In genomic region chr3:195868866-195869412, GRCh38 we compare ENCODE assay signal across 26 cellular contexts. TPM values are rescaled to one million over a fixed set of nuclear protein-coding genes. Genes with fewer than 3 reads are reported as not detected.
"Had no signal": no experiment of that assay in that cellular context is flagged by ENCODE, and none has a peak within 500 bp of the region (broad histone marks: within the 10 kb centered on the region; RNA-seq: fewer than 3 reads in every experiment).

No MANE protein-coding gene starts in this region.

- H3K4me1 ChIP-seq: colonic mucosa, foreskin keratinocyte, prostate gland had no signal

- H3K9me3 ChIP-seq: colonic mucosa, prostate gland, right atrium auricular region, stomach had no signal

- ATAC-seq: foreskin keratinocyte; left lobe of liver; stimulated activated effector memory CD8-positive, alpha-beta T cell treated with anti-CD3 and anti-CD28 coated beads, Interleukin-12 subunit alpha, Interleukin-12 subunit beta, amount 100 ng/mL, for 72 hours had no signal

- H3K4me3 Mint-ChIP-seq: activated CD4-positive, alpha-beta memory T cell treated with anti-CD3 and anti-CD28 coated beads, Interleukin-2, amount 10 ng/mL, durations not matched to agents 7 days and 5 days; activated naive CD8-positive, alpha-beta T cell treated with anti-CD3 and anti-CD28 coated beads, Interleukin-2, amount 10 ng/mL, durations not matched to agents 7 days and 5 days; activated T-cell treated with anti-CD3 and anti-CD28 coated beads, Interleukin-2, amount 50 U/mL, for 24 hours; neural crest cell; stimulated activated effector memory CD8-positive, alpha-beta T cell treated with anti-CD3 and anti-CD28 coated beads, Interleukin-12 subunit alpha, Interleukin-12 subunit beta, amount 100 ng/mL, for 72 hours had no signal

- H3K27ac ChIP-seq: colonic mucosa, foreskin keratinocyte, prostate gland had no signal

- H3K36me3 ChIP-seq: colonic mucosa had no signal

- DNase-seq: activated CD4-positive, alpha-beta memory T cell treated with anti-CD3 and anti-CD28 coated beads, Interleukin-2, amount 10 ng/mL, durations not matched to agents 7 days and 5 days; activated CD4-positive, alpha-beta T cell treated with anti-CD3 and anti-CD28 coated beads for 48 hours; activated CD4-positive, CD25-positive, alpha-beta regulatory T cell; activated naive CD4-positive, alpha-beta T cell treated with Interleukin-2 at 50 U/mL for 16 hours; activated naive CD8-positive, alpha-beta T cell treated with anti-CD3 and anti-CD28 coated beads, Interleukin-2, amount 10 ng/mL, durations not matched to agents 7 days and 5 days; activated T-cell treated with anti-CD3 and anti-CD28 coated beads, Interleukin-2, amount 50 U/mL, for 24 hours; amygdala; caudate nucleus; colonic mucosa; foreskin keratinocyte; hippocampal formation; small intestine; stimulated activated CD4-positive, alpha-beta T cell treated with anti-CD3 and anti-CD28 coated beads, Interleukin-4, amount 100 ng/mL, for 1 hour; stomach; T-helper 9 cell; trophoblast cell had no signal

- H3K27me3 Mint-ChIP-seq: activated CD4-positive, alpha-beta memory T cell treated with anti-CD3 and anti-CD28 coated beads, Interleukin-2, amount 10 ng/mL, durations not matched to agents 7 days and 5 days; activated naive CD8-positive, alpha-beta T cell treated with anti-CD3 and anti-CD28 coated beads, Interleukin-2, amount 10 ng/mL, durations not matched to agents 7 days and 5 days; activated T-cell treated with anti-CD3 and anti-CD28 coated beads, Interleukin-2, amount 50 U/mL, for 24 hours had no signal

- H3K4me1 Mint-ChIP-seq: activated CD4-positive, alpha-beta memory T cell treated with anti-CD3 and anti-CD28 coated beads, Interleukin-2, amount 10 ng/mL, durations not matched to agents 7 days and 5 days; activated naive CD8-positive, alpha-beta T cell treated with anti-CD3 and anti-CD28 coated beads, Interleukin-2, amount 10 ng/mL, durations not matched to agents 7 days and 5 days; neural crest cell had no signal

- H3K27me3 ChIP-seq: colonic mucosa, foreskin keratinocyte, right atrium auricular region, stomach had no signal

- H3K9me3 Mint-ChIP-seq: activated CD4-positive, alpha-beta memory T cell treated with anti-CD3 and anti-CD28 coated beads, Interleukin-2, amount 10 ng/mL, durations not matched to agents 7 days and 5 days; activated naive CD8-positive, alpha-beta T cell treated with anti-CD3 and anti-CD28 coated beads, Interleukin-2, amount 10 ng/mL, durations not matched to agents 7 days and 5 days; activated T-cell treated with anti-CD3 and anti-CD28 coated beads, Interleukin-2, amount 50 U/mL, for 24 hours; activated T-helper 2 cell treated with anti-CD3 and anti-CD28 coated beads, Interferon-gamma antibody, Interleukin-2, Interleukin-4, amounts not matched to agents 10 μg/mL and 5 μg/mL and 100 μg/mL, durations not matched to agents 14 hours and 24 hours and 36 hours; neural crest cell; stimulated activated effector memory CD8-positive, alpha-beta T cell treated with anti-CD3 and anti-CD28 coated beads, Interleukin-12 subunit alpha, Interleukin-12 subunit beta, amount 100 ng/mL, for 72 hours had no signal

- H3K4me3 ChIP-seq: colonic mucosa, prostate gland, right atrium auricular region, stomach had no signal

- H3K27ac Mint-ChIP-seq: activated CD4-positive, alpha-beta memory T cell treated with anti-CD3 and anti-CD28 coated beads, Interleukin-2, amount 10 ng/mL, durations not matched to agents 7 days and 5 days; activated naive CD8-positive, alpha-beta T cell treated with anti-CD3 and anti-CD28 coated beads, Interleukin-2, amount 10 ng/mL, durations not matched to agents 7 days and 5 days; activated T-cell treated with anti-CD3 and anti-CD28 coated beads, Interleukin-2, amount 50 U/mL, for 24 hours; activated T-helper 2 cell treated with anti-CD3 and anti-CD28 coated beads, Interferon-gamma antibody, Interleukin-2, Interleukin-4, amounts not matched to agents 10 μg/mL and 5 μg/mL and 100 μg/mL, durations not matched to agents 14 hours and 24 hours and 36 hours had no signal

RNA-seq across cellular contexts. Expression of gene MUC4, which starts 57.2 kb away (rescaled TPM):
- total RNA-seq: fibroblast of lung, foreskin keratinocyte, lung microvascular endothelial cell, myocyte, neural crest cell, osteocyte had no signal
- polyA plus RNA-seq: fibroblast of lung, foreskin keratinocyte had no signal
